7 cellular contexts compared by ENCODE assay signal in the genomic region with DNA sequence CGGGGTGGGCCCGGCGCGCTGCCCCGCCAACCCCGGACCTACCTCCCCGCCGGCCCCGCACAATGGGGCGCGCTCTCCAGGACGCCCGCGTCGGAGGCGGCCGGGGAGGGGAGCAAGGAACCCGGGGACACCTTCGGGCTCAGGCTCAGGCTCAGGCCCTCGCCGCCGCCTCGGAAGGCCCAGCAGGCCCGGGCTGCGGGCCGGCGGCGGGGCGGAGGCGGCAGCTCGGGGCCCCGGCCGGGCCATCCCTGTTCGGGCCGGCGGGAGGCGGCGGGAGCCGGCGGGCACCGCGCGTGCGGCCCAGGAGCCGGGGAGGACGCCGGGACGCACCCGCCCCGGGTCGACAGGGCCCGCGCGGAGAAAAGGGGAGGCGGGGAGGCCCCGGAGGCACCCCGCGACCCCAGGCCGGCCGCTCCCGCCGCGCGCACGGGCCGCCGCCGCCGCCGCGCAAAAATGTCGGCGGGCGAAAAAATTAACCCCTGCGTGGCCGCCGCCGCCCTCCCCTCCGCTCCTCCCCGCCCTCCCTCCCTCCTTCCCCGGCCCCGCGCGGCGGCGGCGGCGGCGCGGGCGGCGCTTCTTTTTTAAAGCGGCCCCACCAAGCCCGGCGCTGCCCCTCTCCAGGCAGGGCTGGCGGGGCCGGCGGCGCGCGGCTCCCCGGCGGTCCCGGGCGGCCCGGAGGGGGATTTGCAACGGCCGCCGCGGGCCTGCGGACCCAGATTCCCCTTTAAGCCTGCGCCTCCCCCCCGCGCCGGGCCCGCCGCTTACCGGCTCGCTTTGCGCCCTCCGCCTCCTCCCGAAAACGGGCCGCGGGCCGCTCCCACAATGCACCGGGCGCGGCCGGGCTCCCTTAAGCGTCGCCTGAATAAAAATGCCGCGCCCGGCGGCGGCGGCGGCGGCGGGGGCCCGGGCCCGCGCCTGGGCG. TPM values are rescaled to one million over a fixed set of nuclear protein-coding genes. Genes with fewer than 3 reads are reported as not detected.
A peak's percentile ranks its signal among the peaks of the same experiment; 100 is the strongest.
DNase-seq lines count a peak whose midpoint lies in the region; ATAC-seq and TF ChIP-seq lines count a peak whose summit lies in the region.

No MANE protein-coding gene starts in this region.

- H3K79me2 ChIP-seq in mammary epithelial cell (ENCODE audit: insufficient read depth, low read length) (peaks cover 49% of the 10 kb centered on the region), smooth muscle cell (ENCODE audit: low read depth) (peaks cover 42% of the 10 kb centered on the region)

- peaks cover 0 to 5% (median 0%) of the 10 kb centered on the region in 3 donors for H3K36me3 Mint-ChIP-seq in immature natural killer cell

- H3K9ac ChIP-seq in mammary epithelial cell (ENCODE audit: insufficient read depth, low read length), result peak overlapping the region; percentile 85
- H3K9ac ChIP-seq in smooth muscle cell (ENCODE audit: low read depth), result peak overlapping the region; percentile 74

- H3K4me1 ChIP-seq in mammary epithelial cell (ENCODE audit: insufficient read depth, low read length), result peaks cover 18% of the 10 kb centered on the region
- peaks cover 24% of the 10 kb centered on the region for H3K4me1 ChIP-seq in smooth muscle cell (ENCODE audit: low read depth)

- H4K20me1 ChIP-seq in mammary epithelial cell (ENCODE audit: insufficient read depth, low read length) (no peaks in the 10 kb centered on the region), smooth muscle cell (ENCODE audit: low read depth) (peaks cover 3% of the 10 kb centered on the region)

- H3K4me2 ChIP-seq in mammary epithelial cell (ENCODE audit: insufficient read depth, low read depth, low read length) (peak overlapping the region; percentile 92), smooth muscle cell (peak overlapping the region; percentile 87)

- in situ Hi-C loops in GM13977 (cut with MboI; ENCODE audit: low pct_unique_long_range_greater_than_20kb, low sequenced_read_pairs, unreplicated experiment), result no loop called here
- in situ Hi-C loops in mammary epithelial cell (cut with MboI; ENCODE audit: low sequenced_read_pairs in 2 of 2), result no loop called here

- H3K4me3 Mint-ChIP-seq in immature natural killer cell, result peak overlapping the region in 4 of 5 donors; percentile 77 to 84 (median 83)

- TF ChIP-seq CTCF in GM13977 (IDR thresholded peaks at IDR 0.05; ENCODE audit: extremely low read depth, insufficient read depth, missing control alignments) (no peak), WERI-Rb-1 (IDR thresholded peaks at IDR 0.05; ENCODE audit: low read depth, low read length) (no peak), mammary epithelial cell (conservative IDR thresholded peaks at IDR 0.05 in 1 of 2, IDR thresholded peaks at IDR 0.05 in 1 of 2; ENCODE audit: extremely low read depth in 1 of 2, insufficient read depth in 1 of 2, low read depth in 1 of 2, low read length in 2 of 2) (no peak), smooth muscle cell (IDR thresholded peaks at IDR 0.05; ENCODE audit: borderline replicate concordance, insufficient read depth, poor library complexity, severe bottlenecking) (no peak)

- H3K4me3 ChIP-seq in WERI-Rb-1 (ENCODE audit: low read depth, low read length) (peak overlapping the region; percentile 61), mammary epithelial cell (replicated peaks in 1 of 3; ENCODE audit: insufficient read depth in 1 of 3, low read depth in 2 of 3, low read length in 3 of 3) (peak overlapping the region; percentile 66 to 93 (median 69)), smooth muscle cell (peak overlapping the region; percentile 94)

- H2AFZ ChIP-seq in mammary epithelial cell (ENCODE audit: low read depth, low read length) (peak overlapping the region; percentile 68), smooth muscle cell (ENCODE audit: low read depth) (peak overlapping the region; percentile 21)

- CTCF ChIA-PET in mammary epithelial cell (lab: Charles Lee; ENCODE audit: low non-redundant PET), result no interaction called here

- H3K9me3 Mint-ChIP-seq in immature natural killer cell, result peaks cover 0 to 1% (median 0%) of the 10 kb centered on the region in 6 donors

- H3F3A ChIP-seq in smooth muscle cell (ENCODE audit: low read depth), result no peaks in the 10 kb centered on the region

- BruUV-seq in mammary epithelial cell (replicated peaks; lab: Mats Ljungman, UMichigan), result no TSS peak

- peaks cover 9 to 17% (median 11%) of the 10 kb centered on the region in 3 donors for H3K27me3 Mint-ChIP-seq in immature natural killer cell (ENCODE audit: low read depth in 3 of 3)

- H3K27ac ChIP-seq in WERI-Rb-1 (peak overlapping the region; percentile 93), mammary epithelial cell (ENCODE audit: insufficient read depth, low read depth, low read length) (peak overlapping the region; percentile 72), smooth muscle cell (ENCODE audit: low read depth) (peak overlapping the region; percentile 17)

- DNase-seq in GM13977 (ENCODE audit: low spot score) (peak; percentile 91), NCI-H146 (lab: John Stamatoyannopoulos, UW) (peak; percentile 94), WERI-Rb-1 (peak; percentile 72), mammary epithelial cell (peak; percentile 69), immature natural killer cell (peak; percentile 73 to 79 (median 78)), smooth muscle cell (lab: John Stamatoyannopoulos, UW; ENCODE audit: unreplicated experiment) (peak; percentile 39)

- no peaks in the 10 kb centered on the region for H3K27me3 ChIP-seq in WERI-Rb-1 (ENCODE audit: insufficient read depth, low read depth, severe bottlenecking)
- H3K27me3 ChIP-seq in mammary epithelial cell (ENCODE audit: insufficient read depth, low read length), result no peaks in the 10 kb centered on the region
- H3K27me3 ChIP-seq in smooth muscle cell (ENCODE audit: low read depth), result peaks cover 21% of the 10 kb centered on the region

- intact Hi-C loops in mammary epithelial cell (cut with micrococcal nuclease), result loop anchor here (1.0 to 5.0 kb wide), 2 partner anchors 186 to 1740 kb away; a partner anchor contains a TSS

- H3K36me3 ChIP-seq in WERI-Rb-1 (peaks cover 9% of the 10 kb centered on the region), mammary epithelial cell (ENCODE audit: insufficient read depth, low read length) (peaks cover 2% of the 10 kb centered on the region), smooth muscle cell (ENCODE audit: low read depth) (no peaks in the 10 kb centered on the region)

- WGBS in mammary epithelial cell (ENCODE audit: low coverage, missing lambda C conversion rate), result 5% methylated on average over 8 of the region's 145 CpGs
- WGBS in smooth muscle cell (ENCODE audit: low lambda C conversion rate), result 1% methylated on average over 29 of the region's 145 CpGs

- H3K27ac Mint-ChIP-seq in immature natural killer cell, result peak overlapping the region in 5 of 6 donors; percentile 62 to 87 (median 83)

- ATAC-seq in HG02678 (IDR thresholded peaks at IDR 0.05; ENCODE audit: unreplicated experiment), result peak; percentile 60

- H3K9me3 ChIP-seq in WERI-Rb-1 (ENCODE audit: severe bottlenecking) (no peaks in the 10 kb centered on the region), mammary epithelial cell (replicated peaks; ENCODE audit: insufficient read depth, low read length) (no peaks in the 10 kb centered on the region), smooth muscle cell (replicated peaks; ENCODE audit: low read depth) (no peaks in the 10 kb centered on the region)

- H3K4me1 Mint-ChIP-seq in immature natural killer cell, result peaks cover 38 to 47% of the 10 kb centered on the region in 2 donors

- dilution Hi-C loops in mammary epithelial cell (cut with HindIII; ENCODE audit: low sequenced_read_pairs), result no loop called here

RNA-seq across cellular contexts. Expression of a gene that starts 0.6 kb away (rescaled TPM):
- total RNA-seq in mammary epithelial cell, result 10 to 100 TPM; 30.2 to 34.6 TPM
- polyA plus RNA-seq in mammary epithelial cell, result 55.9 TPM
- polyA minus RNA-seq in mammary epithelial cell, result 143 TPM
- polyA plus RNA-seq in immature natural killer cell, result 10 to 100 TPM; 14.3 to 19.3 (median 18.4) TPM
- 24.1 and 29.5 TPM in 2 replicates for total RNA-seq in smooth muscle cell
- polyA plus RNA-seq in smooth muscle cell, result 36.5 and 48.3 TPM in 2 replicates

RNA-seq across cellular contexts. Expression of a gene that starts 47.6 kb away (rescaled TPM):
- total RNA-seq in mammary epithelial cell (10 to 100 TPM; 16.1 to 19.5 TPM), smooth muscle cell (14.4 and 17.3 TPM in 2 replicates)
- polyA plus RNA-seq in mammary epithelial cell (15.3 TPM), immature natural killer cell (10 to 100 TPM in 2 of 3 donors, 1 to 10 TPM in 1; 6.7 to 11.5 (median 11.4) TPM), smooth muscle cell (27.5 and 33.1 TPM in 2 replicates)
- 12.4 TPM for polyA minus RNA-seq in mammary epithelial cell

Comparison
In these comparisons a context has a peak if more than half of its experiments do, and no peak if none do; other contexts are left out.
1. Peak in every context shown above with its lines: DNase-seq, ATAC-seq, H3K4me3 ChIP-seq and H3K27ac ChIP-seq.
2. DNase-seq: peak in every context shown above with its lines; median percentile 94 in NCI-H146; 91 in GM13977; 78 in immature natural killer cell; 72 in WERI-Rb-1; 69 in mammary epithelial cell; 39 in smooth muscle cell.
3. H3K27ac ChIP-seq: peak in every context shown above with its lines; median percentile 93 in WERI-Rb-1; 72 in mammary epithelial cell; 17 in smooth muscle cell.